Comparison of ENCODE assay signal across 1 cellular context in genomic region chr1:25861316-25862286, GRCh38.
TF ChIP-seq lines count a peak whose summit lies in the region.

No MANE protein-coding gene starts in this region.

TF ChIP-seq in HEK293, 187 proteins besides CTCF, POLR2A, EP300 and RAD21 (continued from another document and continues in another):
- TF ChIP-seq ZNF398 (tag by site-specific recombination; IDR thresholded peaks at IDR 0.05) (no peak), ZNF792 (tag by site-specific recombination; IDR thresholded peaks at IDR 0.05) (no peak), ZNF658 (tag by site-specific recombination; IDR thresholded peaks at IDR 0.05) (no peak), ZFP69B (tag by site-specific recombination; IDR thresholded peaks at IDR 0.05) (no peak), ZNF391 (tag by site-specific recombination; IDR thresholded peaks at IDR 0.05; ENCODE audit: borderline replicate concordance, low read depth) (no peak), ZNF221 (tag by site-specific recombination; IDR thresholded peaks at IDR 0.05; ENCODE audit: borderline replicate concordance) (no peak), ZNF138 (tag by site-specific recombination; IDR thresholded peaks at IDR 0.05; ENCODE audit: borderline replicate concordance) (no peak), SALL2 (tag by site-specific recombination; IDR thresholded peaks at IDR 0.05; ENCODE audit: borderline replicate concordance) (no peak), FEZF1 (tag by site-specific recombination; IDR thresholded peaks at IDR 0.05) (no peak), ZNF747 (tag by site-specific recombination; IDR thresholded peaks at IDR 0.05) (no peak), PRDM4 (tag by site-specific recombination; IDR thresholded peaks at IDR 0.05) (no peak), HOXD13 (CRISPR knock-in tag; IDR thresholded peaks at IDR 0.05; ENCODE audit: borderline replicate concordance) (no peak), WT1 (tag by site-specific recombination; IDR thresholded peaks at IDR 0.05) (peak; percentile 79), ZNF37A (tag by site-specific recombination; IDR thresholded peaks at IDR 0.05) (no peak), ZNF24 (tag by site-specific recombination; IDR thresholded peaks at IDR 0.05) (no peak), ZSCAN23 (tag by site-specific recombination; IDR thresholded peaks at IDR 0.05) (no peak), MYNN (tag by site-specific recombination; IDR thresholded peaks at IDR 0.05; ENCODE audit: borderline replicate concordance) (no peak), ZNF239 (tag by site-specific recombination; IDR thresholded peaks at IDR 0.05) (no peak), OSR2 (tag by site-specific recombination; IDR thresholded peaks at IDR 0.05) (peak; percentile 88), ZNF513 (tag by site-specific recombination; IDR thresholded peaks at IDR 0.05) (no peak), ZBTB20 (tag by site-specific recombination; IDR thresholded peaks at IDR 0.05) (peak; percentile 50; the same call in 1 of the 2 replicates), PRDM6 (tag by site-specific recombination; IDR thresholded peaks at IDR 0.05) (no peak), ZNF555 (tag by site-specific recombination; conservative IDR thresholded peaks at IDR 0.05) (no peak), ZNF280C (tag by site-specific recombination; IDR thresholded peaks at IDR 0.05) (no peak), ZNF341 (tag by site-specific recombination; IDR thresholded peaks at IDR 0.05; ENCODE audit: low read depth) (no peak), ZNF449 (tag by site-specific recombination; IDR thresholded peaks at IDR 0.05) (no peak), ZNF791 (tag by site-specific recombination; IDR thresholded peaks at IDR 0.05) (no peak), ZNF121 (tag by site-specific recombination; IDR thresholded peaks at IDR 0.05) (no peak), OVOL3 (tag by site-specific recombination; IDR thresholded peaks at IDR 0.05) (no peak), ZNF777 (tag by site-specific recombination; IDR thresholded peaks at IDR 0.05; ENCODE audit: borderline replicate concordance) (no peak), ZNF529 (tag by site-specific recombination; IDR thresholded peaks at IDR 0.05; ENCODE audit: insufficient replicate concordance) (no peak), HOXA7 (CRISPR knock-in tag; IDR thresholded peaks at IDR 0.05; ENCODE audit: borderline replicate concordance) (no peak), ZNF404 (tag by site-specific recombination; IDR thresholded peaks at IDR 0.05) (no peak), ZNF433 (tag by site-specific recombination; IDR thresholded peaks at IDR 0.05; ENCODE audit: low read depth) (no peak), ZNF776 (tag by site-specific recombination; IDR thresholded peaks at IDR 0.05; ENCODE audit: borderline replicate concordance) (no peak), ZNF677 (tag by site-specific recombination; IDR thresholded peaks at IDR 0.05) (no peak), ZNF623 (tag by site-specific recombination; IDR thresholded peaks at IDR 0.05) (no peak), ZSCAN30 (tag by site-specific recombination; IDR thresholded peaks at IDR 0.05) (no peak), YY1 (tag by site-specific recombination; IDR thresholded peaks at IDR 0.05) (no peak), ZNF701 (tag by site-specific recombination; IDR thresholded peaks at IDR 0.05) (no peak), IKZF3 (tag by site-specific recombination; IDR thresholded peaks at IDR 0.05) (no peak), ZNF600 (tag by site-specific recombination; IDR thresholded peaks at IDR 0.05) (peak; percentile 82), ZNF639 (tag by site-specific recombination; IDR thresholded peaks at IDR 0.05) (no peak), GLI2 (tag by site-specific recombination; IDR thresholded peaks at IDR 0.05; ENCODE audit: borderline replicate concordance, low read depth) (no peak), ZBTB7A (tag by site-specific recombination; IDR thresholded peaks at IDR 0.05; ENCODE audit: low read depth) (no peak), HIC1 (tag by site-specific recombination; IDR thresholded peaks at IDR 0.05) (peak; percentile 16; the same call in 1 of the 2 replicates), ZNF18 (tag by site-specific recombination; IDR thresholded peaks at IDR 0.05) (0 out of 2 replicates have a peak, but pooled peaks have one; percentile 23), KLF7 (tag by site-specific recombination; IDR thresholded peaks at IDR 0.05; ENCODE audit: borderline replicate concordance) (no peak), ZSCAN18 (tag by site-specific recombination; IDR thresholded peaks at IDR 0.05) (no peak), ZNF112 (tag by site-specific recombination; IDR thresholded peaks at IDR 0.05) (no peak)
